1 cellular context compared by ENCODE assay signal in genomic region chr16:29833219-29833618, GRCh38. TPM values are rescaled to one million over a fixed set of nuclear protein-coding genes. Genes with fewer than 3 reads are reported as not detected.
"Had no signal": no experiment of that assay in that cellular context is flagged by ENCODE, and none has a peak within 500 bp of the region (broad histone marks: within the 10 kb centered on the region; RNA-seq: fewer than 3 reads in every experiment).

No MANE protein-coding gene starts in this region.

RNA-seq across cellular contexts. Expression of gene PRRT2, which starts 21.2 kb away (rescaled TPM):
- polyA plus RNA-seq: immature natural killer cell had no signal
